ENCODE assay signal across 19 cellular contexts in the genomic region with DNA sequence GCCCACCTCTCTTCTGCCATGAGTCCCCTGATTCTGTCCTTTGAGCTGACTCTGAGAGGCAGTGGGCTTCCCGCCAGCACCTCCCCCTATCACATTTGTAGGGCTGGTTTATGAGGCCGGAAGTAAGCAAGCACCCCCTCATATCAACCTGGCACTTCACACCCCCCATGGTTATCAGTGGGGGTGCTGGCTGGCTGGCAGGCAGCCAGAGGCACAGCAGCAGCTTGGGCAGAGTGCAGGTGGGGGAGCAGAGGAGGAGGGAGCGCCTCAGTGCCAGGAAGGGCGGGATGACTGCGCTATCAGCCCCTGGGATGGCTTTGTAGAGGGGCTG. TPM values are rescaled to one million over a fixed set of nuclear protein-coding genes. Genes with fewer than 3 reads are reported as not detected.
DNase-seq lines count a peak whose midpoint lies in the region; ATAC-seq and TF ChIP-seq lines count a peak whose summit lies in the region.
"Had no signal": no experiment of that assay in that cellular context is flagged by ENCODE, and none has a peak within 500 bp of the region (broad histone marks: within the 10 kb centered on the region; RNA-seq: fewer than 3 reads in every experiment).

No MANE protein-coding gene starts in this region.

- H3K27me3 ChIP-seq in ovary = no peaks in the 10 kb centered on the region
- H3K27me3 ChIP-seq: Peyer's patch had no signal

- TF ChIP-seq CTCF in ovary (IDR thresholded peaks at IDR 0.05) = no peak

- no peak for TF ChIP-seq RAD21 in Ishikawa (IDR thresholded peaks at IDR 0.05; ENCODE audit: low read depth)

- WGBS in ovary, 3 donors = 85 to 98% (median 90%) methylated on average over 5 of the region's 5 CpGs

- H3K4me1 Mint-ChIP-seq in central memory CD8-positive, alpha-beta T cell = peaks cover 12% of the 10 kb centered on the region
- H3K4me1 Mint-ChIP-seq: natural killer cell had no signal

- peak overlapping the region; percentile 68 for H3K27ac Mint-ChIP-seq in central memory CD8-positive, alpha-beta T cell (ENCODE audit: low read depth)
- H3K27ac Mint-ChIP-seq: endodermal cell had no signal

- H3K4me3 ChIP-seq in ovary = no peak overlapping the region
- H3K4me3 ChIP-seq: GM12878, Peyer's patch had no signal

- H3K9me3 ChIP-seq in ovary = no peaks in the 10 kb centered on the region
- H3K9me3 ChIP-seq: Peyer's patch had no signal

- no peaks in the 10 kb centered on the region for H3K4me1 ChIP-seq in ovary (ENCODE audit: insufficient read depth)
- H3K4me1 ChIP-seq: Peyer's patch had no signal

- DNase-seq in DMS153 (lab: John Stamatoyannopoulos, UW) = peak; percentile 71
- peak; percentile 89 for DNase-seq in NCI-H2227 (lab: John Stamatoyannopoulos, UW; ENCODE audit: unreplicated experiment)
- no peak for DNase-seq in central memory CD8-positive, alpha-beta T cell (ENCODE audit: low spot score in 2 of 2)
- no peak for DNase-seq in ovary
- DNase-seq in amygdala (lab: John Stamatoyannopoulos, UW) = no peak
- no peak for DNase-seq in glomerular visceral epithelial cell (ENCODE audit: extremely low spot score)
- DNase-seq: C1 segment of cervical spinal cord; endodermal cell; foreskin fibroblast; HCEC 1CT; natural killer cell; NCI-H446 treated with DMSO at 0.1 percent for 48 hours; stimulated activated CD4-positive, alpha-beta T cell treated with anti-CD3 and anti-CD28 coated beads, Interleukin-15, amount 100 ng/mL, for 24 hours had no signal

- no peaks in the 10 kb centered on the region for H3K36me3 ChIP-seq in ovary

- no peaks in the 10 kb centered on the region for H3K9me3 Mint-ChIP-seq in central memory CD8-positive, alpha-beta T cell
- H3K9me3 Mint-ChIP-seq: endodermal cell, natural killer cell had no signal

- no peak overlapping the region for H3K27ac ChIP-seq in ovary
- H3K27ac ChIP-seq: VCaP had no signal

- intact Hi-C loops in ovary (cut with DNase I) = no loop called here

- TF ChIP-seq POLR2A in ovary (IDR thresholded peaks at IDR 0.05) = no peak

- H3K27me3 Mint-ChIP-seq in central memory CD8-positive, alpha-beta T cell = no peaks in the 10 kb centered on the region

- ATAC-seq in central memory CD8-positive, alpha-beta T cell (replicated peaks; ENCODE audit: extremely low read depth, poor library complexity, severe bottlenecking) = peak; percentile 40
- ATAC-seq in GM21619 (IDR thresholded peaks at IDR 0.05; ENCODE audit: unreplicated experiment) = no peak
- ATAC-seq: GM12878, natural killer cell had no signal

- H3K4me3 Mint-ChIP-seq in central memory CD8-positive, alpha-beta T cell = no peak overlapping the region
- H3K4me3 Mint-ChIP-seq: endodermal cell, natural killer cell had no signal

- peaks cover 33% of the 10 kb centered on the region for H3K36me3 Mint-ChIP-seq in central memory CD8-positive, alpha-beta T cell (ENCODE audit: insufficient read depth)

- no peak for TF ChIP-seq EP300 in Ishikawa (IDR thresholded peaks at IDR 0.05; ENCODE audit: borderline replicate concordance)
- no peak for TF ChIP-seq EP300 in ovary (IDR thresholded peaks at IDR 0.05)

TF ChIP-seq in Ishikawa, 13 proteins besides CTCF, POLR2A, EP300 and RAD21:
- TF ChIP-seq CREB1 (IDR thresholded peaks at IDR 0.05; ENCODE audit: low read depth) (no peak), NFIC (IDR thresholded peaks at IDR 0.05) (peak; percentile 49)
- TF ChIP-seq, protein P1, sequence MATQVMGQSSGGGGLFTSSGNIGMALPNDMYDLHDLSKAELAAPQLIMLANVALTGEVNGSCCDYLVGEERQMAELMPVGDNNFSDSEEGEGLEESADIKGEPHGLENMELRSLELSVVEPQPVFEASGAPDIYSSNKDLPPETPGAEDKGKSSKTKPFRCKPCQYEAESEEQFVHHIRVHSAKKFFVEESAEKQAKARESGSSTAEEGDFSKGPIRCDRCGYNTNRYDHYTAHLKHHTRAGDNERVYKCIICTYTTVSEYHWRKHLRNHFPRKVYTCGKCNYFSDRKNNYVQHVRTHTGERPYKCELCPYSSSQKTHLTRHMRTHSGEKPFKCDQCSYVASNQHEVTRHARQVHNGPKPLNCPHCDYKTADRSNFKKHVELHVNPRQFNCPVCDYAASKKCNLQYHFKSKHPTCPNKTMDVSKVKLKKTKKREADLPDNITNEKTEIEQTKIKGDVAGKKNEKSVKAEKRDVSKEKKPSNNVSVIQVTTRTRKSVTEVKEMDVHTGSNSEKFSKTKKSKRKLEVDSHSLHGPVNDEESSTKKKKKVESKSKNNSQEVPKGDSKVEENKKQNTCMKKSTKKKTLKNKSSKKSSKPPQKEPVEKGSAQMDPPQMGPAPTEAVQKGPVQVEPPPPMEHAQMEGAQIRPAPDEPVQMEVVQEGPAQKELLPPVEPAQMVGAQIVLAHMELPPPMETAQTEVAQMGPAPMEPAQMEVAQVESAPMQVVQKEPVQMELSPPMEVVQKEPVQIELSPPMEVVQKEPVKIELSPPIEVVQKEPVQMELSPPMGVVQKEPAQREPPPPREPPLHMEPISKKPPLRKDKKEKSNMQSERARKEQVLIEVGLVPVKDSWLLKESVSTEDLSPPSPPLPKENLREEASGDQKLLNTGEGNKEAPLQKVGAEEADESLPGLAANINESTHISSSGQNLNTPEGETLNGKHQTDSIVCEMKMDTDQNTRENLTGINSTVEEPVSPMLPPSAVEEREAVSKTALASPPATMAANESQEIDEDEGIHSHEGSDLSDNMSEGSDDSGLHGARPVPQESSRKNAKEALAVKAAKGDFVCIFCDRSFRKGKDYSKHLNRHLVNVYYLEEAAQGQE (IDR thresholded peaks at IDR 0.05; ENCODE audit: low read depth) = no peak
- TF ChIP-seq, protein P2, sequence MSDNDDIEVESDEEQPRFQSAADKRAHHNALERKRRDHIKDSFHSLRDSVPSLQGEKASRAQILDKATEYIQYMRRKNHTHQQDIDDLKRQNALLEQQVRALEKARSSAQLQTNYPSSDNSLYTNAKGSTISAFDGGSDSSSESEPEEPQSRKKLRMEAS (IDR thresholded peaks at IDR 0.05) = no peak
TF ChIP-seq in Ishikawa: peak in this region for 1.

RNA-seq across cellular contexts. Expression of a gene that starts 22.9 kb away (rescaled TPM):
- total RNA-seq in ovary = under 1 TPM in 5 of 7 donors, not detected in 2; 0.18 to 0.42 (median 0.23) TPM
- polyA plus RNA-seq in ovary = under 1 TPM in 1 of 2 donors, not detected in 1; 0.16 TPM
- polyA plus RNA-seq: liver had no signal

RNA-seq across cellular contexts. Expression of a gene that starts 33.0 kb away (rescaled TPM):
- total RNA-seq in ovary = 100 to 1,000 TPM; 282 to 634 (median 411) TPM
- 100 to 1,000 TPM; 211 to 509 TPM for polyA plus RNA-seq in ovary

Comparison
In these comparisons a context has a peak if more than half of its experiments do, and no peak if none do; other contexts are left out.
1. DNase-seq: peak in DMS153 (single experiment) and NCI-H2227 (single experiment); none in central memory CD8-positive, alpha-beta T cell (0 of 2), ovary (0 of 5), amygdala (0 of 56) and glomerular visceral epithelial cell (single experiment).